8 cellular contexts compared by ENCODE assay signal in genomic region chr4:75555294-75556164, GRCh38. TPM values are rescaled to one million over a fixed set of nuclear protein-coding genes. Genes with fewer than 3 reads are reported as not detected.
A peak's percentile ranks its signal among the peaks of the same experiment; 100 is the strongest.
DNase-seq lines count a peak whose midpoint lies in the region; ATAC-seq and TF ChIP-seq lines count a peak whose summit lies in the region.

Gene ODAPH (plus strand): TSS chr4:75556066. CDS start chr4:75556083, 17 bp downstream.

- no peak for TF ChIP-seq CTCF in tibial nerve (IDR thresholded peaks at IDR 0.05)

- H3K36me3 ChIP-seq in tibial nerve: no peaks in the 10 kb centered on the region

- TF ChIP-seq EP300 in tibial nerve (IDR thresholded peaks at IDR 0.05): no peak

- no peak for TF ChIP-seq POLR2A in tibial nerve (IDR thresholded peaks at IDR 0.05)

- no peaks in the 10 kb centered on the region for H3K9me3 ChIP-seq in tibial nerve

- DNase-seq in Daoy (ENCODE audit: low read depth): peak; percentile 73
- peak; percentile 10 for DNase-seq in activated CD4-positive, alpha-beta T cell treated with anti-CD3 and anti-CD28 coated beads, Interleukin-2, amount 10 ng/mL, durations not matched to agents 7 days and 5 days
- peak; percentile 61 for DNase-seq in non-pigmented ciliary epithelial cell (ENCODE audit: low read depth)
- no peak for DNase-seq in tibial nerve (ENCODE audit: low spot score in 2 of 2)
- no peak for DNase-seq in NCI-H446 (lab: John Stamatoyannopoulos, UW)
- DNase-seq in activated gamma-delta T cell (lab: John Stamatoyannopoulos, UW): no peak

- no peak within 1 kb of the TSS for H3K4me3 ChIP-seq in tibial nerve

- no peaks in the 10 kb centered on the region for H3K9me3 Mint-ChIP-seq in activated CD4-positive, alpha-beta T cell treated with anti-CD3 and anti-CD28 coated beads, Interleukin-2, amount 10 ng/mL, durations not matched to agents 7 days and 5 days

- H3K27ac ChIP-seq in tibial nerve: no peak within 1 kb of the TSS

- H3K27ac Mint-ChIP-seq in activated CD4-positive, alpha-beta T cell treated with anti-CD3 and anti-CD28 coated beads, Interleukin-2, amount 10 ng/mL, durations not matched to agents 7 days and 5 days: no peak within 1 kb of the TSS

- ATAC-seq in GM19455 (IDR thresholded peaks at IDR 0.05; ENCODE audit: unreplicated experiment): peak; percentile 95
- peak; percentile 95 for ATAC-seq in HG03432 (IDR thresholded peaks at IDR 0.05; ENCODE audit: unreplicated experiment)

- H3K36me3 Mint-ChIP-seq in activated CD4-positive, alpha-beta T cell treated with anti-CD3 and anti-CD28 coated beads, Interleukin-2, amount 10 ng/mL, durations not matched to agents 7 days and 5 days (ENCODE audit: low read depth): no peaks in the 10 kb centered on the region

- POLR2A ChIA-PET in activated CD4-positive, alpha-beta T cell treated with anti-CD3 and anti-CD28 coated beads, Interleukin-2, amount 10 ng/mL, durations not matched to agents 7 days and 5 days (lab: Charles Lee): no interaction called here

- 70 to 74% methylated on average over 9 of the region's 9 CpGs for WGBS in tibial nerve, 2 donors

- no peaks in the 10 kb centered on the region for H3K4me1 ChIP-seq in tibial nerve

- H3K27me3 ChIP-seq in tibial nerve: no peaks in the 10 kb centered on the region

- H3K4me3 Mint-ChIP-seq in activated CD4-positive, alpha-beta T cell treated with anti-CD3 and anti-CD28 coated beads, Interleukin-2, amount 10 ng/mL, durations not matched to agents 7 days and 5 days: no peak within 1 kb of the TSS

- peaks cover 13% of the 10 kb centered on the region for H3K27me3 Mint-ChIP-seq in activated CD4-positive, alpha-beta T cell treated with anti-CD3 and anti-CD28 coated beads, Interleukin-2, amount 10 ng/mL, durations not matched to agents 7 days and 5 days

- no peaks in the 10 kb centered on the region for H3K4me1 Mint-ChIP-seq in activated CD4-positive, alpha-beta T cell treated with anti-CD3 and anti-CD28 coated beads, Interleukin-2, amount 10 ng/mL, durations not matched to agents 7 days and 5 days

- CTCF ChIA-PET in activated CD4-positive, alpha-beta T cell treated with anti-CD3 and anti-CD28 coated beads, Interleukin-2, amount 10 ng/mL, durations not matched to agents 7 days and 5 days (lab: Charles Lee): interaction anchor here (1.2 to 2.3 kb wide), 3 partner anchors 10 to 91 kb away, joined by 3 to 4 read pairs (median 4); partner anchors contain the start of genes RCHY1 and THAP6

RNA-seq across cellular contexts. Expression of gene ODAPH, which starts in this region (rescaled TPM):
- 0.97 TPM in 1 of 2 replicates, not detected in the other for total RNA-seq in Daoy (2014; rRNA removed; shearing (Covaris generic))
- total RNA-seq in activated CD4-positive, alpha-beta T cell treated with anti-CD3 and anti-CD28 coated beads, Interleukin-2, amount 10 ng/mL, durations not matched to agents 7 days and 5 days: under 1 TPM in 1 of 2 experiments, not detected in 1; 0.12 TPM
- not detected for total RNA-seq in tibial nerve

Comparison
In these comparisons a context has a peak if more than half of its experiments do, and no peak if none do; other contexts are left out.
1. Peak in DNase-seq in Daoy; RNA of the gene not detected or under 1 TPM.
2. Peak in DNase-seq in activated CD4-positive, alpha-beta T cell treated with anti-CD3 and anti-CD28 coated beads, Interleukin-2, amount 10 ng/mL, durations not matched to agents 7 days and 5 days; RNA of the gene not detected or under 1 TPM.